ENCODE assay signal across 8 cellular contexts in genomic region chr17:80005360-80006338, GRCh38. TPM values are rescaled to one million over a fixed set of nuclear protein-coding genes. Genes with fewer than 3 reads are reported as not detected.
DNase-seq lines count a peak whose midpoint lies in the region; ATAC-seq and TF ChIP-seq lines count a peak whose summit lies in the region.

No MANE protein-coding gene starts in this region.

- DNase-seq in SIG-M5 treated with dmso at 0.1 percent for 504 hours (lab: John Stamatoyannopoulos, UW; ENCODE audit: unreplicated experiment) (peak; percentile 33), SIG-M5 (lab: John Stamatoyannopoulos, UW) (no peak), NCI-H2107 (lab: John Stamatoyannopoulos, UW) (peak; percentile 43), endodermal cell (peak; percentile 93), mucosa of descending colon (peak in 2 of 3 donors; percentile 44 to 66), tibial artery (no peak), NCI-H187 (lab: John Stamatoyannopoulos, UW) (no peak)
- DNase-seq in activated CD4-positive, alpha-beta memory T cell treated with anti-CD3 and anti-CD28 coated beads for 36 hours = peak; percentile 62

- no peaks in the 10 kb centered on the region for H3K36me3 Mint-ChIP-seq in activated CD4-positive, alpha-beta memory T cell treated with anti-CD3 and anti-CD28 coated beads for 36 hours
- peaks cover 36% of the 10 kb centered on the region for H3K36me3 Mint-ChIP-seq in endodermal cell (ENCODE audit: low read depth)

- peak; percentile 65 for ATAC-seq in mucosa of descending colon

- peaks cover 5% of the 10 kb centered on the region for H3K4me1 Mint-ChIP-seq in activated CD4-positive, alpha-beta memory T cell treated with anti-CD3 and anti-CD28 coated beads for 36 hours (ENCODE audit: low read depth)
- H3K4me1 Mint-ChIP-seq in endodermal cell = peaks cover 17% of the 10 kb centered on the region

- peaks cover under 1% of the 10 kb centered on the region for H3K9me3 ChIP-seq in endodermal cell (ENCODE audit: control insufficient read depth, low read length)
- H3K9me3 ChIP-seq in mucosa of descending colon = no peaks in the 10 kb centered on the region
- no peaks in the 10 kb centered on the region for H3K9me3 ChIP-seq in tibial artery

- TF ChIP-seq CTCF in endodermal cell (conservative IDR thresholded peaks at IDR 0.05) = peak; percentile 98
- peak; percentile 98 for TF ChIP-seq CTCF in mucosa of descending colon (IDR thresholded peaks at IDR 0.05)
- peak; percentile 82 to 98 for TF ChIP-seq CTCF in tibial artery (IDR thresholded peaks at IDR 0.05)

- H3K27me3 ChIP-seq in endodermal cell (ENCODE audit: control insufficient read depth, insufficient read depth, low read length, poor library complexity, severe bottlenecking) (no peaks in the 10 kb centered on the region), tibial artery (no peaks in the 10 kb centered on the region)

- H3K4me3 Mint-ChIP-seq in activated CD4-positive, alpha-beta memory T cell treated with anti-CD3 and anti-CD28 coated beads for 36 hours = no peak overlapping the region
- peak overlapping the region; percentile 28 for H3K4me3 Mint-ChIP-seq in endodermal cell

- H3K9ac ChIP-seq in endodermal cell (ENCODE audit: extremely low read depth, low read length, poor library complexity, severe bottlenecking) = no peak overlapping the region

- intact Hi-C loops in activated CD4-positive, alpha-beta memory T cell treated with anti-CD3 and anti-CD28 coated beads for 36 hours (cut with micrococcal nuclease) = no loop called here
- intact Hi-C loops in mucosa of descending colon (cut with DNase I, micrococcal nuclease) (no loop called here), tibial artery (cut with DNase I; ENCODE audit: low total_unique reads) (no loop called here)

- POLR2A ChIA-PET in activated CD4-positive, alpha-beta memory T cell treated with anti-CD3 and anti-CD28 coated beads for 36 hours (lab: Charles Lee) = no interaction called here

- CTCF ChIA-PET in activated CD4-positive, alpha-beta memory T cell treated with anti-CD3 and anti-CD28 coated beads for 36 hours (lab: Charles Lee) = interaction anchor here (0.6 to 2.1 kb wide), 15 partner anchors 7 to 1306 kb away, joined by 3 to 8 read pairs (median 3); partner anchors contain the start of gene GAA

- no peak overlapping the region for H3K27ac ChIP-seq in endodermal cell (ENCODE audit: low read depth, low read length)
- no peak overlapping the region for H3K27ac ChIP-seq in tibial artery

- no peaks in the 10 kb centered on the region for H3K9me3 Mint-ChIP-seq in activated CD4-positive, alpha-beta memory T cell treated with anti-CD3 and anti-CD28 coated beads for 36 hours
- H3K9me3 Mint-ChIP-seq in endodermal cell = no peaks in the 10 kb centered on the region

- no peaks in the 10 kb centered on the region for H3K27me3 Mint-ChIP-seq in activated CD4-positive, alpha-beta memory T cell treated with anti-CD3 and anti-CD28 coated beads for 36 hours
- H3K27me3 Mint-ChIP-seq in endodermal cell (ENCODE audit: insufficient read depth) = no peaks in the 10 kb centered on the region

- H3K4me3 ChIP-seq in endodermal cell (ENCODE audit: low read length) (no peak overlapping the region), mucosa of descending colon (no peak overlapping the region), tibial artery (no peak overlapping the region)

- peaks cover 9% of the 10 kb centered on the region for H3K4me1 ChIP-seq in endodermal cell (ENCODE audit: control insufficient read depth, insufficient read depth, low read length)
- H3K4me1 ChIP-seq in mucosa of descending colon (ENCODE audit: low read depth) = peaks cover 11% of the 10 kb centered on the region
- peaks cover 0 to 17% (median 4%) of the 10 kb centered on the region in 4 donors for H3K4me1 ChIP-seq in tibial artery

- H3K36me3 ChIP-seq in endodermal cell (ENCODE audit: control insufficient read depth, insufficient read depth, low read length) = peaks cover 17% of the 10 kb centered on the region
- no peaks in the 10 kb centered on the region for H3K36me3 ChIP-seq in mucosa of descending colon (ENCODE audit: low read depth)
- H3K36me3 ChIP-seq in tibial artery = peaks cover 0 to 53% (median 20%) of the 10 kb centered on the region in 3 donors

- WGBS in endodermal cell (ENCODE audit: insufficient coverage in 1 of 2, insufficient read length in 1 of 2), 2 experiments = 55 to 62% methylated on average over 24 to 37 of the region's 37 CpGs

- no peak overlapping the region for H3K27ac Mint-ChIP-seq in activated CD4-positive, alpha-beta memory T cell treated with anti-CD3 and anti-CD28 coated beads for 36 hours
- peak overlapping the region; percentile 70 for H3K27ac Mint-ChIP-seq in endodermal cell

RNA-seq across cellular contexts. Expression of gene TBC1D16, which starts 30.0 kb away (rescaled TPM):
- 1 to 10 TPM; 5.4 TPM for total RNA-seq in activated CD4-positive, alpha-beta memory T cell treated with anti-CD3 and anti-CD28 coated beads for 36 hours
- 100 to 1,000 TPM in 1 of 2 donors, 10 to 100 TPM in 1; 88.2 to 116 TPM for total RNA-seq in endodermal cell
- 56.3 TPM for polyA plus RNA-seq in endodermal cell (2013, experiment 1 of 2)
- polyA plus RNA-seq in endodermal cell (2013, experiment 2 of 2) = 53.8 TPM
- 10 to 100 TPM; 10.9 to 23.4 (median 22.1) TPM for total RNA-seq in mucosa of descending colon

RNA-seq across cellular contexts. Expression of gene CCDC40, which starts 30.8 kb away (rescaled TPM):
- total RNA-seq in activated CD4-positive, alpha-beta memory T cell treated with anti-CD3 and anti-CD28 coated beads for 36 hours = under 1 TPM; 0.82 to 1.00 TPM
- total RNA-seq in endodermal cell = 10 to 100 TPM; 21.7 to 38.9 TPM
- polyA plus RNA-seq in endodermal cell (2013, experiment 1 of 2) = 16.3 TPM
- 14.2 TPM for polyA plus RNA-seq in endodermal cell (2013, experiment 2 of 2)
- total RNA-seq in mucosa of descending colon = 1 to 10 TPM; 2.1 to 5.9 (median 2.7) TPM

Comparison
In these comparisons a context has a peak if more than half of its experiments do, and no peak if none do; other contexts are left out.
1. DNase-seq: peak in SIG-M5 treated with dmso at 0.1 percent for 504 hours (single experiment), NCI-H2107 (single experiment), activated CD4-positive, alpha-beta memory T cell treated with anti-CD3 and anti-CD28 coated beads for 36 hours (single experiment), endodermal cell (single experiment) and mucosa of descending colon (2 of 3); none in SIG-M5 (single experiment), tibial artery (0 of 2) and NCI-H187 (0 of 2).
2. Peak in every context shown above with its lines, with median percentiles within 50 percentile points of each other: CTCF ChIP-seq.